1 cellular context compared by ENCODE assay signal in genomic region chr19:14042673-14043608, GRCh38.
TF ChIP-seq lines count a peak whose summit lies in the region.

No MANE protein-coding gene starts in this region.

TF ChIP-seq in WTC11, 78 proteins besides CTCF, POLR2A, EP300 and RAD21 (continued from another document):
- TF ChIP-seq, protein P1, sequence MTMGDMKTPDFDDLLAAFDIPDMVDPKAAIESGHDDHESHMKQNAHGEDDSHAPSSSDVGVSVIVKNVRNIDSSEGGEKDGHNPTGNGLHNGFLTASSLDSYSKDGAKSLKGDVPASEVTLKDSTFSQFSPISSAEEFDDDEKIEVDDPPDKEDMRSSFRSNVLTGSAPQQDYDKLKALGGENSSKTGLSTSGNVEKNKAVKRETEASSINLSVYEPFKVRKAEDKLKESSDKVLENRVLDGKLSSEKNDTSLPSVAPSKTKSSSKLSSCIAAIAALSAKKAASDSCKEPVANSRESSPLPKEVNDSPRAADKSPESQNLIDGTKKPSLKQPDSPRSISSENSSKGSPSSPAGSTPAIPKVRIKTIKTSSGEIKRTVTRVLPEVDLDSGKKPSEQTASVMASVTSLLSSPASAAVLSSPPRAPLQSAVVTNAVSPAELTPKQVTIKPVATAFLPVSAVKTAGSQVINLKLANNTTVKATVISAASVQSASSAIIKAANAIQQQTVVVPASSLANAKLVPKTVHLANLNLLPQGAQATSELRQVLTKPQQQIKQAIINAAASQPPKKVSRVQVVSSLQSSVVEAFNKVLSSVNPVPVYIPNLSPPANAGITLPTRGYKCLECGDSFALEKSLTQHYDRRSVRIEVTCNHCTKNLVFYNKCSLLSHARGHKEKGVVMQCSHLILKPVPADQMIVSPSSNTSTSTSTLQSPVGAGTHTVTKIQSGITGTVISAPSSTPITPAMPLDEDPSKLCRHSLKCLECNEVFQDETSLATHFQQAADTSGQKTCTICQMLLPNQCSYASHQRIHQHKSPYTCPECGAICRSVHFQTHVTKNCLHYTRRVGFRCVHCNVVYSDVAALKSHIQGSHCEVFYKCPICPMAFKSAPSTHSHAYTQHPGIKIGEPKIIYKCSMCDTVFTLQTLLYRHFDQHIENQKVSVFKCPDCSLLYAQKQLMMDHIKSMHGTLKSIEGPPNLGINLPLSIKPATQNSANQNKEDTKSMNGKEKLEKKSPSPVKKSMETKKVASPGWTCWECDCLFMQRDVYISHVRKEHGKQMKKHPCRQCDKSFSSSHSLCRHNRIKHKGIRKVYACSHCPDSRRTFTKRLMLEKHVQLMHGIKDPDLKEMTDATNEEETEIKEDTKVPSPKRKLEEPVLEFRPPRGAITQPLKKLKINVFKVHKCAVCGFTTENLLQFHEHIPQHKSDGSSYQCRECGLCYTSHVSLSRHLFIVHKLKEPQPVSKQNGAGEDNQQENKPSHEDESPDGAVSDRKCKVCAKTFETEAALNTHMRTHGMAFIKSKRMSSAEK (CRISPR knock-in tag; IDR thresholded peaks at IDR 0.05; ENCODE audit: borderline replicate concordance) = 0 out of 2 replicates have a peak, but pooled peaks have one; percentile 20
- TF ChIP-seq FOXK1 (CRISPR knock-in tag; IDR thresholded peaks at IDR 0.05) = 0 out of 2 replicates have a peak, but pooled peaks have one; percentile 28
